In the genomic region with DNA sequence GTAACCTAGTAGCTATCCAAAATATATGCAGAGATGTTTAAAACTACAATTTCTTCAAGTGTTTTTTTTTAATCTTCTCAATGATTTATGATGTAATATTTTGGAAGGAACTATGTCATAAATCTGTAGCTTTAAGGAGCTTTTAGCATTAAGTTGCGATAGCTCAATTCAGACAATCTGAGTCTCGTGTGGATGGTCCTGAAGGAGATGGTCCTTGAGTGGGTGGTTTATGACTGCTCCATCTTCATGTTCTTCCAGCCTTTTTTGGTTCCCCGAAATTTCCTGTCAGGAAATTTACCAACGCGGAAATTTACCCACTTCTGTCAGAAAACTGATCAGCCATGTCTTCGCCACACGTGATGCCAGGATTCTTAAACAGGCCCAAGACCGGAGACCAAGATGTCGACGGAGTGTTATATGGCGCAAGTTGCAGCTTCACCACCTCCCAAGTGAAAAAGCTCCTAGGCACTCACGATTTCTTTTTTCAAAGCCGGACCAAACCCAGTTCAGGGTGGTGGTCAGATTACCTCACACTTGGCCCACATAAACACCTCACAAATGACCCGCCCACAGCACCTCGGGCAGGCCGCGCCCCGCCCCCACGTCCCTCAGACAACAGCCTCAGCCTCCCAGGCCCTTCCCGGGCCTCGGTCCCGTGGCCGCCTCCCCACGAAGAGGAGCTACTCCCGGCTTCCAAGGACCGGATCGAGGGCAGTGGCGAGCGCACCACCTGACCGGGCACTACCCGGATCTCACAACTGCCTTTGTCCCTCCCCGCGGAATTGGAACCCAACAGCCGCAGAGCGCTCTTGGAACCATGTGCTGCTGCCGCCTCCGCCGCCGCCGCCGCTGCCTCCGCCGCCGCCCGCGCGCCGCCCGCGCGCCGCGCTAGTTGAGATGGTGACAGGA, we compare ENCODE assay signal across 1 cellular context.
TF ChIP-seq lines count a peak whose summit lies in the region.

A gene (minus strand): TSS at position 760 of the 909 bp plus-strand sequence. CDS start 885 bp downstream, outside the sequence.

TF ChIP-seq in GM12878, 131 proteins besides CTCF, POLR2A, EP300 and RAD21 (continued from another document):
- TF ChIP-seq, protein P1, sequence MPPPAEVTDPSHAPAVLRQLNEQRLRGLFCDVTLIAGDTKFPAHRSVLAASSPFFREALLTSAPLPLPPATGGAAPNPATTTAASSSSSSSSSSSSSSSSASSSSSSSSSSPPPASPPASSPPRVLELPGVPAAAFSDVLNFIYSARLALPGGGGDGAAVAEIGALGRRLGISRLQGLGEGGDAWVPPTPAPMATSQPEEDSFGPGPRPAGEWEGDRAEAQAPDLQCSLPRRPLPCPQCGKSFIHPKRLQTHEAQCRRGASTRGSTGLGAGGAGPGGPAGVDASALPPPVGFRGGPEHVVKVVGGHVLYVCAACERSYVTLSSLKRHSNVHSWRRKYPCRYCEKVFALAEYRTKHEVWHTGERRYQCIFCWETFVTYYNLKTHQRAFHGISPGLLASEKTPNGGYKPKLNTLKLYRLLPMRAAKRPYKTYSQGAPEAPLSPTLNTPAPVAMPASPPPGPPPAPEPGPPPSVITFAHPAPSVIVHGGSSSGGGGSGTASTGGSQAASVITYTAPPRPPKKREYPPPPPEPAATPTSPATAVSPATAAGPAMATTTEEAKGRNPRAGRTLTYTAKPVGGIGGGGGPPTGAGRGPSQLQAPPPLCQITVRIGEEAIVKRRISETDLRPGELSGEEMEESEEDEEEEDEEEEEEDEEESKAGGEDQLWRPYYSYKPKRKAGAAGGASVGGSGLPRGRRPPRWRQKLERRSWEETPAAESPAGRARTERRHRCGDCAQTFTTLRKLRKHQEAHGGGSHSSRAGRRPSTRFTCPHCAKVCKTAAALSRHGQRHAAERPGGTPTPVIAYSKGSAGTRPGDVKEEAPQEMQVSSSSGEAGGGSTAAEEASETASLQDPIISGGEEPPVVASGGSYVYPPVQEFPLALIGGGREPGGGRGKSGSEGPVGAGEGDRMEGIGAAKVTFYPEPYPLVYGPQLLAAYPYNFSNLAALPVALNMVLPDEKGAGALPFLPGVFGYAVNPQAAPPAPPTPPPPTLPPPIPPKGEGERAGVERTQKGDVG (CRISPR knock-in tag; IDR thresholded peaks at IDR 0.05) = no peak
- TF ChIP-seq KLF5 (IDR thresholded peaks at IDR 0.05; ENCODE audit: partially characterized antibody) = no peak
- no peak for TF ChIP-seq CREB1 (IDR thresholded peaks at IDR 0.05; ENCODE audit: low read depth)
- TF ChIP-seq TARDBP (IDR thresholded peaks at IDR 0.05; ENCODE audit: borderline replicate concordance) = no peak
- TF ChIP-seq HDGF (IDR thresholded peaks at IDR 0.05) = no peak
- no peak for TF ChIP-seq FOS (IDR thresholded peaks at IDR 0.05; ENCODE audit: borderline replicate concordance, extremely low read depth, insufficient read length)
- no peak for TF ChIP-seq EED (IDR thresholded peaks at IDR 0.05; ENCODE audit: low read depth)
- no peak for TF ChIP-seq BRCA1 (IDR thresholded peaks at IDR 0.05; ENCODE audit: low read depth, low read length)
- peak; percentile 80; the same call in 1 of the 2 replicates for TF ChIP-seq ZNF217 (IDR thresholded peaks at IDR 0.05)
- TF ChIP-seq PAX5 (IDR thresholded peaks at IDR 0.05; ENCODE audit: borderline replicate concordance, low read depth, low read length) = no peak
- no peak for TF ChIP-seq SMC3 (IDR thresholded peaks at IDR 0.05; ENCODE audit: borderline replicate concordance, low read length)
- no peak for TF ChIP-seq HDAC6 (IDR thresholded peaks at IDR 0.05; ENCODE audit: unreplicated experiment)
- TF ChIP-seq, protein P2, sequence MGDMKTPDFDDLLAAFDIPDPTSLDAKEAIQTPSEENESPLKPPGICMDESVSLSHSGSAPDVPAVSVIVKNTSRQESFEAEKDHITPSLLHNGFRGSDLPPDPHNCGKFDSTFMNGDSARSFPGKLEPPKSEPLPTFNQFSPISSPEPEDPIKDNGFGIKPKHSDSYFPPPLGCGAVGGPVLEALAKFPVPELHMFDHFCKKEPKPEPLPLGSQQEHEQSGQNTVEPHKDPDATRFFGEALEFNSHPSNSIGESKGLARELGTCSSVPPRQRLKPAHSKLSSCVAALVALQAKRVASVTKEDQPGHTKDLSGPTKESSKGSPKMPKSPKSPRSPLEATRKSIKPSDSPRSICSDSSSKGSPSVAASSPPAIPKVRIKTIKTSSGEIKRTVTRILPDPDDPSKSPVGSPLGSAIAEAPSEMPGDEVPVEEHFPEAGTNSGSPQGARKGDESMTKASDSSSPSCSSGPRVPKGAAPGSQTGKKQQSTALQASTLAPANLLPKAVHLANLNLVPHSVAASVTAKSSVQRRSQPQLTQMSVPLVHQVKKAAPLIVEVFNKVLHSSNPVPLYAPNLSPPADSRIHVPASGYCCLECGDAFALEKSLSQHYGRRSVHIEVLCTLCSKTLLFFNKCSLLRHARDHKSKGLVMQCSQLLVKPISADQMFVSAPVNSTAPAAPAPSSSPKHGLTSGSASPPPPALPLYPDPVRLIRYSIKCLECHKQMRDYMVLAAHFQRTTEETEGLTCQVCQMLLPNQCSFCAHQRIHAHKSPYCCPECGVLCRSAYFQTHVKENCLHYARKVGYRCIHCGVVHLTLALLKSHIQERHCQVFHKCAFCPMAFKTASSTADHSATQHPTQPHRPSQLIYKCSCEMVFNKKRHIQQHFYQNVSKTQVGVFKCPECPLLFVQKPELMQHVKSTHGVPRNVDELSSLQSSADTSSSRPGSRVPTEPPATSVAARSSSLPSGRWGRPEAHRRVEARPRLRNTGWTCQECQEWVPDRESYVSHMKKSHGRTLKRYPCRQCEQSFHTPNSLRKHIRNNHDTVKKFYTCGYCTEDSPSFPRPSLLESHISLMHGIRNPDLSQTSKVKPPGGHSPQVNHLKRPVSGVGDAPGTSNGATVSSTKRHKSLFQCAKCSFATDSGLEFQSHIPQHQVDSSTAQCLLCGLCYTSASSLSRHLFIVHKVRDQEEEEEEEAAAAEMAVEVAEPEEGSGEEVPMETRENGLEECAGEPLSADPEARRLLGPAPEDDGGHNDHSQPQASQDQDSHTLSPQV (IDR thresholded peaks at IDR 0.05) = no peak
- TF ChIP-seq BMI1 (IDR thresholded peaks at IDR 0.05; ENCODE audit: borderline replicate concordance) = no peak
- no peak for TF ChIP-seq MEF2B (IDR thresholded peaks at IDR 0.05; ENCODE audit: partially characterized antibody, poor library complexity, severe bottlenecking)
- TF ChIP-seq, protein P3, sequence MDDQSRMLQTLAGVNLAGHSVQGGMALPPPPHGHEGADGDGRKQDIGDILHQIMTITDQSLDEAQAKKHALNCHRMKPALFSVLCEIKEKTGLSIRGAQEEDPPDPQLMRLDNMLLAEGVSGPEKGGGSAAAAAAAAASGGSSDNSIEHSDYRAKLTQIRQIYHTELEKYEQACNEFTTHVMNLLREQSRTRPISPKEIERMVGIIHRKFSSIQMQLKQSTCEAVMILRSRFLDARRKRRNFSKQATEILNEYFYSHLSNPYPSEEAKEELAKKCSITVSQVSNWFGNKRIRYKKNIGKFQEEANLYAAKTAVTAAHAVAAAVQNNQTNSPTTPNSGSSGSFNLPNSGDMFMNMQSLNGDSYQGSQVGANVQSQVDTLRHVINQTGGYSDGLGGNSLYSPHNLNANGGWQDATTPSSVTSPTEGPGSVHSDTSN (IDR thresholded peaks at IDR 0.05; ENCODE audit: insufficient replicate concordance, low read depth, low read length) = no peak
- no peak for TF ChIP-seq NR2C2 (IDR thresholded peaks at IDR 0.05; ENCODE audit: borderline replicate concordance, control insufficient read depth, insufficient read length, low read depth)
- TF ChIP-seq, protein P4, sequence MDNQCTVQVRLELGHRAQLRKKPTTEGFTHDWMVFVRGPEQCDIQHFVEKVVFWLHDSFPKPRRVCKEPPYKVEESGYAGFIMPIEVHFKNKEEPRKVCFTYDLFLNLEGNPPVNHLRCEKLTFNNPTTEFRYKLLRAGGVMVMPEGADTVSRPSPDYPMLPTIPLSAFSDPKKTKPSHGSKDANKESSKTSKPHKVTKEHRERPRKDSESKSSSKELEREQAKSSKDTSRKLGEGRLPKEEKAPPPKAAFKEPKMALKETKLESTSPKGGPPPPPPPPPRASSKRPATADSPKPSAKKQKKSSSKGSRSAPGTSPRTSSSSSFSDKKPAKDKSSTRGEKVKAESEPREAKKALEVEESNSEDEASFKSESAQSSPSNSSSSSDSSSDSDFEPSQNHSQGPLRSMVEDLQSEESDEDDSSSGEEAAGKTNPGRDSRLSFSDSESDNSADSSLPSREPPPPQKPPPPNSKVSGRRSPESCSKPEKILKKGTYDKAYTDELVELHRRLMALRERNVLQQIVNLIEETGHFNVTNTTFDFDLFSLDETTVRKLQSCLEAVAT (IDR thresholded peaks at IDR 0.05) = peak; percentile 95
- TF ChIP-seq CEBPB (IDR thresholded peaks at IDR 0.05; ENCODE audit: borderline replicate concordance in 1 of 2, low read depth in 2 of 2, low read length in 2 of 2) = no peak
- TF ChIP-seq SUZ12 (IDR thresholded peaks at IDR 0.05; ENCODE audit: unreplicated experiment) = no peak
- TF ChIP-seq ZNF274 (IDR thresholded peaks at IDR 0.05; ENCODE audit: insufficient read depth, insufficient read length) = no peak
- TF ChIP-seq NR2C1 (IDR thresholded peaks at IDR 0.05) = 0 out of 2 replicates have a peak, but pooled peaks have one; percentile 5
- TF ChIP-seq, protein P5, sequence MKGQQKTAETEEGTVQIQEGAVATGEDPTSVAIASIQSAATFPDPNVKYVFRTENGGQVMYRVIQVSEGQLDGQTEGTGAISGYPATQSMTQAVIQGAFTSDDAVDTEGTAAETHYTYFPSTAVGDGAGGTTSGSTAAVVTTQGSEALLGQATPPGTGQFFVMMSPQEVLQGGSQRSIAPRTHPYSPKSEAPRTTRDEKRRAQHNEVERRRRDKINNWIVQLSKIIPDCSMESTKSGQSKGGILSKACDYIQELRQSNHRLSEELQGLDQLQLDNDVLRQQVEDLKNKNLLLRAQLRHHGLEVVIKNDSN (IDR thresholded peaks at IDR 0.05; ENCODE audit: borderline replicate concordance, extremely low read length, insufficient read depth, low read depth, low read length) = peak; percentile 12
- TF ChIP-seq JUND (IDR thresholded peaks at IDR 0.05; ENCODE audit: low read depth, low read length) = no peak
- no peak; the same call in 1 of the 2 replicates for TF ChIP-seq LARP7 (IDR thresholded peaks at IDR 0.05)
- TF ChIP-seq STAT1 (conservative IDR thresholded peaks at IDR 0.05) = no peak
- no peak for TF ChIP-seq TCF12 (IDR thresholded peaks at IDR 0.05; ENCODE audit: low read depth, low read length)
- TF ChIP-seq MTA3 (IDR thresholded peaks at IDR 0.05; ENCODE audit: borderline replicate concordance, low read length) = no peak
- TF ChIP-seq, protein P6, sequence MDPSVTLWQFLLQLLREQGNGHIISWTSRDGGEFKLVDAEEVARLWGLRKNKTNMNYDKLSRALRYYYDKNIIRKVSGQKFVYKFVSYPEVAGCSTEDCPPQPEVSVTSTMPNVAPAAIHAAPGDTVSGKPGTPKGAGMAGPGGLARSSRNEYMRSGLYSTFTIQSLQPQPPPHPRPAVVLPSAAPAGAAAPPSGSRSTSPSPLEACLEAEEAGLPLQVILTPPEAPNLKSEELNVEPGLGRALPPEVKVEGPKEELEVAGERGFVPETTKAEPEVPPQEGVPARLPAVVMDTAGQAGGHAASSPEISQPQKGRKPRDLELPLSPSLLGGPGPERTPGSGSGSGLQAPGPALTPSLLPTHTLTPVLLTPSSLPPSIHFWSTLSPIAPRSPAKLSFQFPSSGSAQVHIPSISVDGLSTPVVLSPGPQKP (IDR thresholded peaks at IDR 0.05; ENCODE audit: low read depth, low read length) = no peak
- TF ChIP-seq DPF2 (IDR thresholded peaks at IDR 0.05) = 0 out of 2 replicates have a peak, but pooled peaks have one; percentile 29
- no peak; the same call in 1 of the 2 replicates for TF ChIP-seq GATAD2B (conservative IDR thresholded peaks at IDR 0.05; ENCODE audit: low read depth)
